Comparison of ENCODE assay signal across 1 cellular context in genomic region chr5:6711409-6712135, GRCh38.
TF ChIP-seq lines count a peak whose summit lies in the region.

No MANE protein-coding gene starts in this region.

TF ChIP-seq in HepG2, 621 proteins besides CTCF, POLR2A, EP300 and RAD21:
- TF ChIP-seq ZNF276 (CRISPR knock-in tag; IDR thresholded peaks at IDR 0.05; ENCODE audit: low read depth) (0 out of 2 replicates have a peak, but pooled peaks have one; percentile 1), FOXO1 (CRISPR knock-in tag; IDR thresholded peaks at IDR 0.05) (no peak), ARNT (IDR thresholded peaks at IDR 0.05) (no peak), JUND (CRISPR knock-in tag; IDR thresholded peaks at IDR 0.05) (no peak), IKZF5 (CRISPR knock-in tag; IDR thresholded peaks at IDR 0.05) (no peak), ZNF800 (CRISPR knock-in tag; IDR thresholded peaks at IDR 0.05) (no peak), ZMYM3 (CRISPR knock-in tag; IDR thresholded peaks at IDR 0.05) (peak; percentile 30; the same call in 1 of the 2 replicates), SNAI1 (CRISPR knock-in tag; IDR thresholded peaks at IDR 0.05; ENCODE audit: borderline replicate concordance) (0 out of 2 replicates have a peak, but pooled peaks have one; percentile 22), NR2F6 (IDR thresholded peaks at IDR 0.05) (0 out of 2 replicates have a peak, but pooled peaks have one; percentile 21), NR2F6 (CRISPR knock-in tag; IDR thresholded peaks at IDR 0.05) (no peak)
